ENCODE assay signal across 8 cellular contexts in genomic region chr2:56185101-56185581, GRCh38. TPM values are rescaled to one million over a fixed set of nuclear protein-coding genes. Genes with fewer than 3 reads are reported as not detected.
A peak's percentile ranks its signal among the peaks of the same experiment; 100 is the strongest.
DNase-seq lines count a peak whose midpoint lies in the region; ATAC-seq and TF ChIP-seq lines count a peak whose summit lies in the region.

No MANE protein-coding gene starts in this region.

- H3K9me3 ChIP-seq in PC-3 (ENCODE audit: low read length) (no peaks in the 10 kb centered on the region), osteoblast (ENCODE audit: low read depth, low read length) (no peaks in the 10 kb centered on the region)

- H2AFZ ChIP-seq in PC-3 (ENCODE audit: low read length) (peak overlapping the region; percentile 76), osteoblast (ENCODE audit: low read length) (peak overlapping the region; percentile 46)

- TF ChIP-seq CTCF in PC-3 (conservative IDR thresholded peaks at IDR 0.05; ENCODE audit: low read depth, low read length) (peak; percentile 31; the same call in 1 of the 2 replicates), foreskin fibroblast (IDR thresholded peaks at IDR 0.05; ENCODE audit: low read depth, low read length) (no peak), osteoblast (IDR thresholded peaks at IDR 0.05; ENCODE audit: extremely low read depth, low read depth, low read length) (no peak)

- H4K20me1 ChIP-seq in PC-3 (ENCODE audit: low read length) (no peaks in the 10 kb centered on the region), osteoblast (ENCODE audit: insufficient read depth, low read length) (no peaks in the 10 kb centered on the region)

- intact Hi-C loops in PC-3 (cut with micrococcal nuclease): loop anchor here (5.0 to 10.0 kb wide), 3 partner anchors 47 to 840 kb away; no protein-coding TSS in a partner anchor

- no peaks in the 10 kb centered on the region for H3F3A ChIP-seq in PC-3 (ENCODE audit: low read length, unreplicated experiment)

- H3K9ac ChIP-seq in PC-3 (ENCODE audit: low read length): no peak overlapping the region

- H3K79me2 ChIP-seq in PC-3 (ENCODE audit: low read length) (no peaks in the 10 kb centered on the region), osteoblast (ENCODE audit: insufficient read depth, low read length) (no peaks in the 10 kb centered on the region)

- no peaks in the 10 kb centered on the region for H3K9me2 ChIP-seq in PC-3 (replicated peaks; ENCODE audit: low read length)

- BruUV-seq in PC-3 (replicated peaks; lab: Mats Ljungman, UMichigan): no TSS peak

- peak; percentile 23 for ATAC-seq in PC-3

- DNase-seq in NCI-H1436 (lab: John Stamatoyannopoulos, UW) (peak; percentile 3), NCI-H1436 treated with DMSO at 0.1 percent for 48 hours (lab: John Stamatoyannopoulos, UW) (no peak), PC-3 (peak; percentile 27), foreskin fibroblast (peak in 1 of 2 donors; percentile 41), osteoblast (ENCODE audit: insufficient read length, low spot score, missing footprints) (peak; percentile 86), NCI-H2227 (lab: John Stamatoyannopoulos, UW; ENCODE audit: unreplicated experiment) (no peak), NCI-H2029 treated with DMSO at 0.1 percent for 48 hours (lab: John Stamatoyannopoulos, UW) (no peak), 8988T (no peak)

- peak overlapping the region; percentile 76 for H3K4me3 ChIP-seq in PC-3 (ENCODE audit: low read length)
- H3K4me3 ChIP-seq in foreskin fibroblast (ENCODE audit: low read depth in 1 of 2, low read length in 2 of 2): peak overlapping the region; percentile 10 to 45
- H3K4me3 ChIP-seq in osteoblast (ENCODE audit: insufficient read depth, low read length): peak overlapping the region; percentile 33

- POLR2A ChIA-PET in PC-3 (lab: Charles Lee; ENCODE audit: unreplicated experiment): no interaction called here

- H3K27ac ChIP-seq in PC-3 (ENCODE audit: low read length): no peak overlapping the region
- H3K27ac ChIP-seq in osteoblast (ENCODE audit: low read depth, low read length): no peak overlapping the region

- H3K4me1 ChIP-seq in PC-3 (ENCODE audit: insufficient read depth, low read length) (no peaks in the 10 kb centered on the region), osteoblast (ENCODE audit: insufficient read depth, low read length) (no peaks in the 10 kb centered on the region)

- CTCF ChIA-PET in PC-3 (lab: Charles Lee): no interaction called here

- H3K4me2 ChIP-seq in PC-3 (ENCODE audit: low read length): peak overlapping the region; percentile 88
- H3K4me2 ChIP-seq in osteoblast (ENCODE audit: insufficient read depth, low read length): peak overlapping the region; percentile 51

- no peaks in the 10 kb centered on the region for H3K36me3 ChIP-seq in PC-3 (ENCODE audit: low read depth, low read length)
- H3K36me3 ChIP-seq in osteoblast (ENCODE audit: insufficient read depth, low read length): no peaks in the 10 kb centered on the region

- H3K27me3 ChIP-seq in PC-3 (ENCODE audit: low read length): peaks cover 90% of the 10 kb centered on the region
- peaks cover 33% of the 10 kb centered on the region for H3K27me3 ChIP-seq in osteoblast (ENCODE audit: insufficient read depth, low read length)

RNA-seq across cellular contexts. Expression of gene CCDC85A, which starts 1.4 kb away (rescaled TPM):
- total RNA-seq in PC-3 (2014; rRNA removed) (1.1 and 2.0 TPM in 2 replicates), osteoblast (0.29 and 0.72 TPM in 2 replicates)

Comparison
In these comparisons a context has a peak if more than half of its experiments do, and no peak if none do; other contexts are left out.
1. DNase-seq: peak in NCI-H1436 (single experiment), PC-3 (single experiment) and osteoblast (single experiment); none in NCI-H1436 treated with DMSO at 0.1 percent for 48 hours (single experiment), NCI-H2227 (single experiment), NCI-H2029 treated with DMSO at 0.1 percent for 48 hours (single experiment) and 8988T (single experiment).
2. Peak in every context shown above with its lines, with median percentiles within 50 percentile points of each other: H3K4me3 ChIP-seq.